Comparison of ENCODE assay signal across 11 cellular contexts in genomic region chr3:130300888-130301287, GRCh38. TPM values are rescaled to one million over a fixed set of nuclear protein-coding genes. Genes with fewer than 3 reads are reported as not detected.
"Had no signal": no experiment of that assay in that cellular context is flagged by ENCODE, and none has a peak within 500 bp of the region (broad histone marks: within the 10 kb centered on the region; RNA-seq: fewer than 3 reads in every experiment).

No MANE protein-coding gene starts in this region.

- H2AFZ ChIP-seq: GM23248 had no signal

- H3K9ac ChIP-seq: GM23248 had no signal

- FAIRE-seq: H1, H54 had no signal

- H3K4me1 ChIP-seq: HAP-1 had no signal

- H3K36me3 ChIP-seq: HAP-1 had no signal

- H3K27ac Mint-ChIP-seq: H9, HFFc6 had no signal

- H3K9me3 ChIP-seq: HAP-1 had no signal

- DNase-seq: GM23248, GOT3, H7, H9, HCEC 1CT, HFFc6 had no signal

- H3K4me3 ChIP-seq: GM23248, HAP-1 had no signal

- H3K27ac ChIP-seq: GM23248 had no signal

- ATAC-seq: HCT116 had no signal

- H3K4me3 Mint-ChIP-seq: H9, HFFc6 had no signal

RNA-seq across cellular contexts. Expression of gene COL6A5, which starts 44.6 kb away (rescaled TPM):
- total RNA-seq: GM23248, H4, H7, HFFc6 had no signal
- polyA plus RNA-seq: GM23248 had no signal
